ENCODE assay signal across 9 cellular contexts in genomic region chr13:76019421-76020044, GRCh38.
DNase-seq lines count a peak whose midpoint lies in the region; ATAC-seq and TF ChIP-seq lines count a peak whose summit lies in the region.
"Had no signal": no experiment of that assay in that cellular context is flagged by ENCODE, and none has a peak within 500 bp of the region (broad histone marks: within the 10 kb centered on the region; RNA-seq: fewer than 3 reads in every experiment).

No MANE protein-coding gene starts in this region.

- TF ChIP-seq CTCF in epithelial cell of proximal tubule (conservative IDR thresholded peaks at IDR 0.05; ENCODE audit: low read depth, low read length) (peak; percentile 53), osteocyte (IDR thresholded peaks at IDR 0.05) (peak; percentile 34)

- no peak overlapping the region for H3K4me3 Mint-ChIP-seq in osteocyte (ENCODE audit: unreplicated experiment)
- H3K4me3 Mint-ChIP-seq: activated B cell treated with CpG ODN at 0.5 μM for 24 hours had no signal

- H3K4me3 ChIP-seq in epithelial cell of proximal tubule (ENCODE audit: low read depth, low read length) = no peak overlapping the region

- H3K9me3 Mint-ChIP-seq in osteocyte (ENCODE audit: unreplicated experiment) = peaks cover 6% of the 10 kb centered on the region

- peaks cover 10% of the 10 kb centered on the region for H3K4me1 Mint-ChIP-seq in osteocyte (ENCODE audit: unreplicated experiment)
- H3K4me1 Mint-ChIP-seq: activated B cell treated with CpG ODN at 0.5 μM for 24 hours had no signal

- no peak overlapping the region for H3K27ac Mint-ChIP-seq in osteocyte (ENCODE audit: unreplicated experiment)
- H3K27ac Mint-ChIP-seq: activated B cell treated with CpG ODN at 0.5 μM for 24 hours had no signal

- DNase-seq in NCI-H526 treated with DMSO at 0.1 percent for 48 hours (lab: John Stamatoyannopoulos, UW) (peak; percentile 54), epithelial cell of proximal tubule (ENCODE audit: low read depth) (no peak), osteocyte (ENCODE audit: extremely low spot score, unreplicated experiment) (no peak), cortex of kidney (lab: John Stamatoyannopoulos, UW) (no peak), DMS153 treated with DMSO at 0.1 percent for 48 hours (lab: John Stamatoyannopoulos, UW; ENCODE audit: unreplicated experiment) (no peak)
- DNase-seq: activated B cell treated with CpG ODN at 0.5 μM for 24 hours had no signal

- no peaks in the 10 kb centered on the region for H3K36me3 Mint-ChIP-seq in osteocyte (ENCODE audit: unreplicated experiment)

- H3K27me3 Mint-ChIP-seq in osteocyte (ENCODE audit: unreplicated experiment) = no peaks in the 10 kb centered on the region
- H3K27me3 Mint-ChIP-seq: activated B cell treated with CpG ODN at 0.5 μM for 24 hours had no signal

- peak; percentile 44 for ATAC-seq in GM18868 (IDR thresholded peaks at IDR 0.05; ENCODE audit: unreplicated experiment)
- ATAC-seq in HG02981 (IDR thresholded peaks at IDR 0.05; ENCODE audit: unreplicated experiment) = no peak
- no peak for ATAC-seq in GM18858 (IDR thresholded peaks at IDR 0.05; ENCODE audit: unreplicated experiment)
